8 cellular contexts compared by ENCODE assay signal in the genomic region with DNA sequence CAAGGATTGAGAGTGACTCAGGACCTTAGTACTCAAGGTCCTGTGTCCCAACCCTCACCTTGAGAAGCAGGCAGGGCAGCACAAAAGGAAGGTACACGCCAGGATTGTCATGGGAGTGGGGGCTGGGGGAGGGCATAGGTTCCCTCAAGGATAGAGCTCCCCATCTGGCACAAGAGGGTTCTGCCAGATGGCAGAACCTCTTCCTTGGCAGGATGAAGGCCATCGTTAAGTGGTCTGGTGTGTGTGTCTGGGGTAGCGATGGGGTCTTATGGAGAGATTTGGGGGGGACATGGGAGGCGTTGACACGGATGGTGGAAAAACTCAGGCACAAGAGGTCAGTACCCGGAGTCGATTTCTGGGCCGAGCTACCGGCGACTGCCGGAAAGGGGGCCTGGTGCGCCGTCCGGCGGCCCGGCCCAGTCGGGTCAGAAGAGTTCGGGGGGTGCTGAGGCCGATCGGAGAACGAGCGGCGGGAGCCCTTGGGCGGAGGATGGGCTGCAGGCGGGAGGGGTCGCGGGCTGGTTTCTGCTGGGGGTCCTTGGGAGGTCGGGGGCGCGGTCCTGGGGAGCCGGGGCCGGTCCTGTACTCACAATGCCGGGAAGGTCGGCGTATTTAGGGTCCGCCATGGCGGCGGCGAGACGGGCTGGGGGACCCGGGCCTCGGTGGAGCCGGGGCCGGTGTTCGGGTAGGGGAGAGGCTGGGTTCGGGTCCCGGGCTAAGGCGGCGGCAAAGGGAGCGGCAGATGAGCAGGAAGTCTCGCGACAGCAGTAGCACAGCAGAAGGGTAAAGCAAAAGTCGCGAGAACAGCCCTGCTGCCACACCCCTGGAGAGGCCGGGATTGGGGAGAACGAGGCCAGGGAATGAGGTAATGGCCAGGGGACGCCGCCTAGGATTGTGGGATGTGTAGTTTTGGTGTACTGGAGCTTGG. TPM values are rescaled to one million over a fixed set of nuclear protein-coding genes. Genes with fewer than 3 reads are reported as not detected.
DNase-seq lines count a peak whose midpoint lies in the region; ATAC-seq and TF ChIP-seq lines count a peak whose summit lies in the region.

A gene (minus strand): TSS at position 755 of the 928 bp plus-strand sequence. CDS start 129 bp downstream, at position 626.

- CTCF ChIA-PET in activated naive CD4-positive, alpha-beta T cell treated with anti-CD3 and anti-CD28 coated beads for 36 hours (lab: Charles Lee), result interaction anchor here (0.6 to 2.4 kb wide), 6 partner anchors 10 to 499 kb away, joined by 3 to 6 read pairs (median 4); a partner anchor contains a TSS

- peaks cover 0 to 12% of the 10 kb centered on the region in 2 donors for H3K36me3 ChIP-seq in gastroesophageal sphincter

- TF ChIP-seq EP300 in gastroesophageal sphincter (IDR thresholded peaks at IDR 0.05), result no peak

- H3K27me3 ChIP-seq in gastroesophageal sphincter, result peaks cover 28% of the 10 kb centered on the region

- no peaks in the 10 kb centered on the region for H3K9me3 Mint-ChIP-seq in activated naive CD4-positive, alpha-beta T cell treated with anti-CD3 and anti-CD28 coated beads for 36 hours

- H3K4me1 Mint-ChIP-seq in activated naive CD4-positive, alpha-beta T cell treated with anti-CD3 and anti-CD28 coated beads for 36 hours (ENCODE audit: low read depth), result peaks cover 47% of the 10 kb centered on the region

- DNase-seq in GM04504 (ENCODE audit: low read depth), result peak; percentile 95
- DNase-seq in HFF-Myc (ENCODE audit: extremely low read depth, low read depth), result peak; percentile 92
- peak; percentile 99 for DNase-seq in NAMALWA (ENCODE audit: low spot score)
- peak; percentile 98 for DNase-seq in SK-N-DZ (ENCODE audit: low spot score)
- DNase-seq in activated naive CD4-positive, alpha-beta T cell treated with anti-CD3 and anti-CD28 coated beads for 36 hours, result peak; percentile 98
- peak; percentile 89 for DNase-seq in non-pigmented ciliary epithelial cell (ENCODE audit: low read depth)
- DNase-seq in superior temporal gyrus (ENCODE audit: extremely low spot score), result peak; percentile 98

- TF ChIP-seq POLR2A in gastroesophageal sphincter (IDR thresholded peaks at IDR 0.05), result peak in 1 of 2 donors; percentile 30

- H3K4me3 Mint-ChIP-seq in activated naive CD4-positive, alpha-beta T cell treated with anti-CD3 and anti-CD28 coated beads for 36 hours, result peak within 1 kb of the TSS; percentile 91

- peaks cover 3 to 55% (median 15%) of the 10 kb centered on the region in 3 donors for H3K4me1 ChIP-seq in gastroesophageal sphincter

- H3K27ac ChIP-seq in gastroesophageal sphincter, result peak within 1 kb of the TSS; percentile 92 to 95 (median 94)

- H3K36me3 Mint-ChIP-seq in activated naive CD4-positive, alpha-beta T cell treated with anti-CD3 and anti-CD28 coated beads for 36 hours (ENCODE audit: low read depth), result peaks cover 2% of the 10 kb centered on the region

- no peaks in the 10 kb centered on the region for H3K27me3 Mint-ChIP-seq in activated naive CD4-positive, alpha-beta T cell treated with anti-CD3 and anti-CD28 coated beads for 36 hours (ENCODE audit: low read depth)

- H3K27ac Mint-ChIP-seq in activated naive CD4-positive, alpha-beta T cell treated with anti-CD3 and anti-CD28 coated beads for 36 hours, result peak within 1 kb of the TSS; percentile 82

- WGBS in gastroesophageal sphincter (ENCODE audit: low coverage in 1 of 2), 2 donors, result 1 to 3% methylated on average over 12 to 28 of the region's 58 CpGs

- intact Hi-C loops in activated naive CD4-positive, alpha-beta T cell treated with anti-CD3 and anti-CD28 coated beads for 36 hours (cut with micrococcal nuclease), result loop anchor here (1.0 to 10.0 kb wide), 8 partner anchors 24 to 348 kb away; a partner anchor contains a TSS

- no peaks in the 10 kb centered on the region for H3K9me3 ChIP-seq in gastroesophageal sphincter

- peak; percentile 99 for ATAC-seq in gastroesophageal sphincter

- TF ChIP-seq CTCF in HFF-Myc (IDR thresholded peaks at IDR 0.05; ENCODE audit: low read depth, low read length, missing control alignments), result no peak
- TF ChIP-seq CTCF in gastroesophageal sphincter (IDR thresholded peaks at IDR 0.05), result peak in 1 of 4 experiments; percentile 9

- H3K4me3 ChIP-seq in HFF-Myc (replicated peaks; ENCODE audit: low read depth, low read length) (peak within 1 kb of the TSS; percentile 89), gastroesophageal sphincter (peak within 1 kb of the TSS; percentile 87 to 99)

RNA-seq across cellular contexts. Expression of the gene that starts here (rescaled TPM):
- polyA plus RNA-seq in SK-N-DZ (2014; cell fraction: cytosol; rRNA removed), result 277 and 311 TPM in 2 replicates
- polyA plus RNA-seq in SK-N-DZ (2014; cell fraction: nucleus; rRNA removed), result 201 and 238 TPM in 2 replicates
- total RNA-seq in activated naive CD4-positive, alpha-beta T cell treated with anti-CD3 and anti-CD28 coated beads for 36 hours, result 10 to 100 TPM; 65.1 to 71.7 TPM
- 100 to 1,000 TPM; 138 to 204 (median 182) TPM for total RNA-seq in gastroesophageal sphincter

Comparison
In these comparisons a context has a peak if more than half of its experiments do, and no peak if none do; other contexts are left out.
1. Peak in every context shown above with its lines: DNase-seq, ATAC-seq, H3K4me3 ChIP-seq and H3K27ac ChIP-seq.